Comparison of ENCODE assay signal across 8 cellular contexts in the genomic region with DNA sequence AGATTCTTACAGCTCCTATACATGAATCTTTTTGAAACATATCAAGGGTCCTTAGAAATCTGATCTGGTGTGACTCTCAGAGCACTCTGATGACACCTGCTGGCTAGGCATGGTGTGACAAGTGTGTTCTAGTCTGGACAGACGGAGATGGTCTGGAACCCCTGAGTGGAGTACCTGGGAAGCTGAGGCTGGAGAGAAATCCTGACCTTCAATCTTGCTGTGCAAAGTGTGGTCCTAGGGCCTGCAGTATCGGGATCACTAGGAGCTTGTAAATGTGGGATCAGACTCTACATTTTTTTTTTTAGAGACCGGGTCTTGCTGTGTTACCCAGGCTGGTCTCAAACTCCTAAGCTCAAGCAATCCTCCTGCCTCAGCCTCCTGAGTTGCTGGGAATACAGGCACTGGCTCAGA.
DNase-seq lines count a peak whose midpoint lies in the region; FAIRE-seq and TF ChIP-seq lines count a peak whose summit lies in the region.

No MANE protein-coding gene starts in this region.

- no peaks in the 10 kb centered on the region for H3F3A ChIP-seq in PC-9 (ENCODE audit: insufficient read depth, low read depth)

- FAIRE-seq in GM18507 (lab: Jason Lieb, UNC), result peak; percentile 88

- H3K79me2 ChIP-seq in PC-9 (ENCODE audit: low read depth), result no peaks in the 10 kb centered on the region

- H3K27me3 ChIP-seq in PC-9 (ENCODE audit: insufficient read depth, low read depth) (no peaks in the 10 kb centered on the region), testis (no peaks in the 10 kb centered on the region)

- CTCF ChIA-PET in AG04449 (lab: Yijun Ruan, JAX) (interaction anchor here (0.6 to 8.0 kb wide), 76 partner anchors 10 to 524 kb away, joined by 3 to 262 read pairs (median 4); a partner anchor contains a TSS), PC-9 (lab: Charles Lee) (interaction anchor here (0.6 to 1.2 kb wide), 4 partner anchors 227 to 382 kb away, joined by 3 to 5 read pairs (median 4); no protein-coding TSS in a partner anchor)

- H3K4me2 ChIP-seq in PC-9, result no peak overlapping the region

- no peaks in the 10 kb centered on the region for H3K36me3 Mint-ChIP-seq in activated T-cell treated with anti-CD3 and anti-CD28 coated beads, Interleukin-2, amount 50 U/mL, for 24 hours (ENCODE audit: low read depth)

- intact Hi-C loops in PC-9 (cut with micrococcal nuclease; ENCODE audit: unreplicated experiment) (loop anchor here (1.0 to 5.0 kb wide), 4 partner anchors 124 to 383 kb away; no protein-coding TSS in a partner anchor), testis (cut with DNase I; ENCODE audit: low total_unique reads) (loop anchor here (5.0 kb wide), 1 partner anchor 384 kb away; no protein-coding TSS in a partner anchor)

- no peaks in the 10 kb centered on the region for H4K20me1 ChIP-seq in PC-9 (ENCODE audit: insufficient read depth)

- peaks cover 7% of the 10 kb centered on the region for H3K4me1 Mint-ChIP-seq in activated T-cell treated with anti-CD3 and anti-CD28 coated beads, Interleukin-2, amount 50 U/mL, for 24 hours (ENCODE audit: low read depth)

- H3K4me1 ChIP-seq in PC-9 (replicated peaks; ENCODE audit: insufficient read depth) (no peaks in the 10 kb centered on the region), testis (no peaks in the 10 kb centered on the region)

- no peak for TF ChIP-seq POLR2A in testis (IDR thresholded peaks at IDR 0.05)

- H3K9me3 ChIP-seq in PC-9 (ENCODE audit: insufficient read depth, low read depth) (no peaks in the 10 kb centered on the region), testis (no peaks in the 10 kb centered on the region)

- H3K27ac Mint-ChIP-seq in activated T-cell treated with anti-CD3 and anti-CD28 coated beads, Interleukin-2, amount 50 U/mL, for 24 hours, result no peak overlapping the region

- H3K9me3 Mint-ChIP-seq in activated T-cell treated with anti-CD3 and anti-CD28 coated beads, Interleukin-2, amount 50 U/mL, for 24 hours, result no peaks in the 10 kb centered on the region

- no peak overlapping the region for H2AFZ ChIP-seq in PC-9

- peaks cover 3% of the 10 kb centered on the region for H3K27me3 Mint-ChIP-seq in activated T-cell treated with anti-CD3 and anti-CD28 coated beads, Interleukin-2, amount 50 U/mL, for 24 hours

- H3K4me3 ChIP-seq in AG04449 (ENCODE audit: low read depth, low read length) (no peak overlapping the region), PC-9 (no peak overlapping the region), fibroblast of mammary gland (ENCODE audit: control insufficient read depth, low read depth, low read length) (no peak overlapping the region), testis (no peak overlapping the region)

- H3K4me3 Mint-ChIP-seq in activated T-cell treated with anti-CD3 and anti-CD28 coated beads, Interleukin-2, amount 50 U/mL, for 24 hours, result no peak overlapping the region

- peak; percentile 84 for TF ChIP-seq CTCF in AG04449 (IDR thresholded peaks at IDR 0.05; ENCODE audit: insufficient read depth, low read length, missing control alignments)
- TF ChIP-seq CTCF in PC-9 (conservative IDR thresholded peaks at IDR 0.05), result peak; percentile 85
- TF ChIP-seq CTCF in fibroblast of mammary gland (conservative IDR thresholded peaks at IDR 0.05; ENCODE audit: control insufficient read depth, insufficient read depth, low read depth, low read length), result peak; percentile 96
- peak; percentile 58 to 79 (median 75) for TF ChIP-seq CTCF in testis (IDR thresholded peaks at IDR 0.05)

- no peaks in the 10 kb centered on the region for H3K9me2 ChIP-seq in PC-9 (ENCODE audit: insufficient read depth)

- DNase-seq in AG04449 (ENCODE audit: low read depth, low spot score) (no peak), GM18507 (ENCODE audit: extremely low spot score, insufficient read length, low read depth) (no peak), HuH-7.5 (ENCODE audit: low spot score) (peak; percentile 32), PC-9 (peak; percentile 44 to 56), fibroblast of mammary gland (ENCODE audit: low read depth) (peak; percentile 71), nucleus accumbens (lab: John Stamatoyannopoulos, UW) (peak in 46 of 56 donors; percentile 6 to 83 (median 38)), testis (peak; percentile 88)
- DNase-seq in activated T-cell treated with anti-CD3 and anti-CD28 coated beads, Interleukin-2, amount 50 U/mL, for 24 hours, result peak; percentile 86

- WGBS in testis, 2 donors, result 52 to 56% methylated on average over 3 of the region's 3 CpGs

- POLR2A ChIA-PET in AG04449 (lab: Yijun Ruan, JAX) (no interaction called here), PC-9 (lab: Charles Lee; ENCODE audit: unreplicated experiment) (interaction anchor here (0.6 kb wide), 2 partner anchors 16 to 396 kb away, joined by 3 to 5 read pairs; no protein-coding TSS in a partner anchor)

- BruUV-seq in PC-9 (replicated peaks; lab: Mats Ljungman, UMichigan), result no TSS peak

- H3K27ac ChIP-seq in PC-9 (no peak overlapping the region), testis (no peak overlapping the region)

- no peaks in the 10 kb centered on the region for H3K36me3 ChIP-seq in PC-9 (ENCODE audit: low read depth)
- no peaks in the 10 kb centered on the region for H3K36me3 ChIP-seq in testis (ENCODE audit: low read depth, missing control alignments)

Comparison
In these comparisons a context has a peak if more than half of its experiments do, and no peak if none do; other contexts are left out.
1. DNase-seq: peak in HuH-7.5 (single experiment), PC-9 (2 of 2), activated T-cell treated with anti-CD3 and anti-CD28 coated beads, Interleukin-2, amount 50 U/mL, for 24 hours (single experiment), fibroblast of mammary gland (single experiment), nucleus accumbens (46 of 56) and testis (single experiment); none in AG04449 (single experiment) and GM18507 (single experiment).
2. Peak in every context shown above with its lines, with median percentiles within 50 percentile points of each other: CTCF ChIP-seq.